8 cellular contexts compared by ENCODE assay signal in genomic region chr7:134690016-134690415, GRCh38. TPM values are rescaled to one million over a fixed set of nuclear protein-coding genes. Genes with fewer than 3 reads are reported as not detected.
DNase-seq lines count a peak whose midpoint lies in the region; ATAC-seq and TF ChIP-seq lines count a peak whose summit lies in the region.

No MANE protein-coding gene starts in this region.

- DNase-seq in GM10266 (ENCODE audit: extremely low spot score): peak; percentile 12
- DNase-seq in RPMI8226: peak; percentile 31
- peak; percentile 44 to 77 for DNase-seq in foreskin fibroblast
- no peak for DNase-seq in sciatic nerve (ENCODE audit: low spot score)
- no peak for DNase-seq in NCI-H345 treated with DMSO at 0.1 percent for 48 hours (lab: John Stamatoyannopoulos, UW; ENCODE audit: unreplicated experiment)
- DNase-seq in stimulated activated CD4-positive, alpha-beta T cell treated with anti-CD3 and anti-CD28 coated beads, Interleukin-12 subunit alpha, Interleukin-12 subunit beta, amount 100 ng/mL, for 4 hours: no peak

- intact Hi-C loops in sciatic nerve (cut with DNase I): no loop called here

- ATAC-seq in sciatic nerve (peak; percentile 85), GM21529 (IDR thresholded peaks at IDR 0.05; ENCODE audit: unreplicated experiment) (no peak), GM19467 (IDR thresholded peaks at IDR 0.05; ENCODE audit: unreplicated experiment) (no peak)

- H3K4me3 ChIP-seq in foreskin fibroblast (ENCODE audit: low read depth in 1 of 2, low read length in 2 of 2): peak overlapping the region in 1 of 2 donors; percentile 18

- TF ChIP-seq CTCF in GM10266 (IDR thresholded peaks at IDR 0.05; ENCODE audit: control insufficient read depth, insufficient read depth, low read depth, missing control alignments) (peak; percentile 21), foreskin fibroblast (IDR thresholded peaks at IDR 0.05; ENCODE audit: low read depth, low read length) (peak; percentile 67)

RNA-seq across cellular contexts. Expression of gene BPGM, which starts 43.4 kb away (rescaled TPM):
- 28.2 TPM for total RNA-seq in sciatic nerve

Comparison
In these comparisons a context has a peak if more than half of its experiments do, and no peak if none do; other contexts are left out.
1. DNase-seq: peak in GM10266 (single experiment), RPMI8226 (single experiment) and foreskin fibroblast (2 of 2); none in sciatic nerve (single experiment), NCI-H345 treated with DMSO at 0.1 percent for 48 hours (single experiment) and stimulated activated CD4-positive, alpha-beta T cell treated with anti-CD3 and anti-CD28 coated beads, Interleukin-12 subunit alpha, Interleukin-12 subunit beta, amount 100 ng/mL, for 4 hours (single experiment).